ENCODE assay signal across 17 cellular contexts in the genomic region with DNA sequence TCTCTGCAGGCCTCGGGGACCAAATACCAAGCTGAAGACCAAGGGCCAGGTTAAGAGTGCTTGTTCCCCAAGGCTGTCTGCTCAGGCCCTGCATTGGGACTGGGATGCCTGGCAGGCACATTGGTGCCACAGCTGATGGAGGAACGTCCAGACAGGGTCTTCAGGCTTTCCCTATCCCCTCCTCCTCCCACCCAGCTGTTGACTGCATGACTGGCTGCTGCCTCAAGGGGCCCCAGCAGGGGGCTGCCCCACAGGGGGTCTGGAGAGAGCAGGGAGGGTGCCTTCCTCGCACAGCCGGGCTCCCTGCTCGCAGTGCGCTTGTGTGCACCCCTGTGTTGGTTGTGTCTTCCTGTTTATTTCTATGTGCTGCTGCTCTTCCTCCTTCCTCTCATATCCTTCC. TPM values are rescaled to one million over a fixed set of nuclear protein-coding genes. Genes with fewer than 3 reads are reported as not detected.
DNase-seq lines count a peak whose midpoint lies in the region; FAIRE-seq and TF ChIP-seq lines count a peak whose summit lies in the region.
"Had no signal": no experiment of that assay in that cellular context is flagged by ENCODE, and none has a peak within 500 bp of the region (broad histone marks: within the 10 kb centered on the region; RNA-seq: fewer than 3 reads in every experiment).

No MANE protein-coding gene starts in this region.

- H3K27me3 ChIP-seq in HUES64 (ENCODE audit: insufficient read depth, low read length) (no peaks in the 10 kb centered on the region), neutrophil (no peaks in the 10 kb centered on the region)
- H3K27me3 ChIP-seq: body of pancreas, tibial artery had no signal

- TF ChIP-seq POLR2A in GM12891 (IDR thresholded peaks at IDR 0.05; ENCODE audit: low read depth, low read length), result no peak

- in situ Hi-C loops in G401 (cut with HindIII; ENCODE audit: low sequenced_read_pairs), result no loop called here

- H3K36me3 ChIP-seq in HUES64 (ENCODE audit: insufficient read depth, low read length) (peaks cover 46% of the 10 kb centered on the region), neutrophil (peaks cover 94% of the 10 kb centered on the region)

- WGBS in HUES64, result 73% methylated on average over 3 of the region's 6 CpGs

- no peaks in the 10 kb centered on the region for H3K9me3 ChIP-seq in HUES64 (ENCODE audit: insufficient read depth, low read depth, low read length)
- no peaks in the 10 kb centered on the region for H3K9me3 ChIP-seq in neutrophil
- H3K9me3 ChIP-seq: body of pancreas, mucosa of descending colon, tibial artery had no signal

- TF ChIP-seq CTCF in choroid plexus epithelial cell (conservative IDR thresholded peaks at IDR 0.05; ENCODE audit: low read depth, low read length) (no peak), neutrophil (IDR thresholded peaks at IDR 0.05) (no peak)

- no peak for DNase-seq in GM12891 (ENCODE audit: insufficient read length, low spot score)
- DNase-seq in choroid plexus epithelial cell (ENCODE audit: low read depth), result peak; percentile 15
- no peak for DNase-seq in G401 (ENCODE audit: low spot score)
- DNase-seq in NOMO-1 (lab: John Stamatoyannopoulos, UW; ENCODE audit: unreplicated experiment in 2 of 2), result no peak
- DNase-seq in NCI-H1092 treated with DMSO at 0.1 percent for 48 hours (lab: John Stamatoyannopoulos, UW), result no peak
- DNase-seq: cortex of kidney, HFFc6, NCI-H146, RPMI8226, tibial artery had no signal

- peak; percentile 16 for FAIRE-seq in GM12891 (lab: Jason Lieb, UNC)
- FAIRE-seq: islet of Langerhans, K562 had no signal

- H3K4me3 ChIP-seq in HUES64 (ENCODE audit: low read length), result no peak overlapping the region
- no peak overlapping the region for H3K4me3 ChIP-seq in choroid plexus epithelial cell (ENCODE audit: low read depth, low read length)
- no peak overlapping the region for H3K4me3 ChIP-seq in neutrophil (ENCODE audit: low read depth in 1 of 2, low read length in 1 of 2)
- H3K4me3 ChIP-seq: body of pancreas, K562, mucosa of descending colon, tibial artery had no signal

- H3K4me1 ChIP-seq in HUES64 (ENCODE audit: insufficient read depth, low read length) (peaks cover 31% of the 10 kb centered on the region), neutrophil (ENCODE audit: control insufficient read depth in 1 of 2, insufficient read depth in 1 of 2, low read depth in 1 of 2, low read length in 1 of 2) (peaks cover 0 to 4% of the 10 kb centered on the region in 2 experiments)
- H3K4me1 ChIP-seq: body of pancreas had no signal

- H3K27ac ChIP-seq in HUES64 (ENCODE audit: low read depth, low read length) (0 out of 2 replicates have a peak overlapping the region, but pooled peaks have one; percentile 18), neutrophil (peak overlapping the region; percentile 35)
- H3K27ac ChIP-seq: body of pancreas, tibial artery had no signal

- no peak overlapping the region for H3K9ac ChIP-seq in HUES64 (ENCODE audit: low read depth, low read length)

TF ChIP-seq in GM12891, 5 proteins besides CTCF, POLR2A, EP300 and RAD21:
- TF ChIP-seq PAX5 (IDR thresholded peaks at IDR 0.05; ENCODE audit: insufficient read depth, low read length, severe bottlenecking), result no peak
- no peak for TF ChIP-seq POLR2AphosphoS5 (IDR thresholded peaks at IDR 0.05; ENCODE audit: low read depth, low read length)
- no peak for TF ChIP-seq POU2F2 (IDR thresholded peaks at IDR 0.05; ENCODE audit: low read depth, low read length)
- no peak for TF ChIP-seq TAF1 (IDR thresholded peaks at IDR 0.05; ENCODE audit: low read depth, low read length)
- no peak for TF ChIP-seq SPI1 (IDR thresholded peaks at IDR 0.05; ENCODE audit: low read depth, low read length)

RNA-seq across cellular contexts. Expression of a gene that starts 9.9 kb away (rescaled TPM):
- polyA plus RNA-seq in GM12891 (2012; ENCODE audit: low read depth, missing spikeins), result 0.30 TPM
- 55.5 TPM for polyA plus RNA-seq in HUES64 (2013, experiment 1 of 2)
- polyA plus RNA-seq in HUES64 (2013, experiment 2 of 2), result 56.6 TPM
- 53.3 and 54.9 TPM in 2 replicates for total RNA-seq in G401 (2014; rRNA removed; shearing (Covaris generic))
- total RNA-seq: CD4-positive, CD25-positive, alpha-beta regulatory T cell had no signal
- polyA plus RNA-seq: CD4-positive, CD25-positive, alpha-beta regulatory T cell had no signal

RNA-seq across cellular contexts. Expression of a gene that starts 31.7 kb away (rescaled TPM):
- polyA plus RNA-seq in GM12891 (2012; ENCODE audit: low read depth, missing spikeins), result 12.6 TPM
- 28.0 TPM for polyA plus RNA-seq in HUES64 (2013, experiment 1 of 2)
- polyA plus RNA-seq in HUES64 (2013, experiment 2 of 2), result 22.5 TPM
- total RNA-seq in G401 (2014; rRNA removed; shearing (Covaris generic)), result 44.2 and 50.7 TPM in 2 replicates
